10 cellular contexts compared by ENCODE assay signal in the genomic region with DNA sequence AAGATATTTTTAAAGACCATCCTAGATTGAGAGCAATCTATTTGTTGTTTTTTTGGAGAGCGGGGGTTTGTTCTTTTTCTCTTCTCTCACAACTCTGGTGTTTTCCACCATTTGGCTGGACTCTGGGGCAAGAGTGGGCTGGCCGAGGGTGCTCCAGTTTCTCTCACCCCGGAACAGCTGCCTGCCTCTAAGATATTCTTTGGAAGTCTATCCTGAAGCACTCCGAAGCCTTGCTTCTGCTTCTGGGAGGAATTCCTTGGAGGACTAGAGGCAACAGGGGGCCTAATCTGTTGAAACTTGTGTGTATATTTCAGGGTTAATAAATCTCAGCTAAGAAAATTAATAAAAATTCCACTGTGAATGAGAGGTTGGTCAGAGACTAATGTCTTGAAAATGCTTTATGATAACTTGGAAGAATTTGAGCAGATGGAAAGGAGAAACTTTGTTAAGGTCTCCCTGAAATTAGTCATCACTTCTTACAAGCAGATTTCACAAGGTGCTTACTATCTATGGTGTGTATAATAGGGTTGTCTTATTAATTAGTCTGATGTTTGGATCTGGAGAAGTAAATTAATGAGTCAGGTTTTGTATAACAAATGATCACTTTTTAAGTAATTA. TPM values are rescaled to one million over a fixed set of nuclear protein-coding genes. Genes with fewer than 3 reads are reported as not detected.
DNase-seq lines count a peak whose midpoint lies in the region; ATAC-seq and TF ChIP-seq lines count a peak whose summit lies in the region.
"Had no signal": no experiment of that assay in that cellular context is flagged by ENCODE, and none has a peak within 500 bp of the region (broad histone marks: within the 10 kb centered on the region; RNA-seq: fewer than 3 reads in every experiment).

No MANE protein-coding gene starts in this region.

- peaks cover 3% of the 10 kb centered on the region for H3K36me3 Mint-ChIP-seq in activated naive CD8-positive, alpha-beta T cell
- H3K36me3 Mint-ChIP-seq in type B pancreatic cell, result peaks cover 4% of the 10 kb centered on the region

- no peaks in the 10 kb centered on the region for H3K27me3 Mint-ChIP-seq in activated naive CD8-positive, alpha-beta T cell
- no peaks in the 10 kb centered on the region for H3K27me3 Mint-ChIP-seq in type B pancreatic cell

- TF ChIP-seq CTCF in left ventricle myocardium inferior (IDR thresholded peaks at IDR 0.05; ENCODE audit: borderline replicate concordance) (no peak), heart right ventricle (IDR thresholded peaks at IDR 0.05) (no peak), type B pancreatic cell (conservative IDR thresholded peaks at IDR 0.05) (no peak), GM20000 (IDR thresholded peaks at IDR 0.05; ENCODE audit: extremely low read depth, missing control alignments) (no peak)

- H3K27ac Mint-ChIP-seq in activated naive CD8-positive, alpha-beta T cell, result peak overlapping the region; percentile 75
- H3K27ac Mint-ChIP-seq in type B pancreatic cell, result no peak overlapping the region

- H3K36me3 ChIP-seq in left ventricle myocardium inferior (no peaks in the 10 kb centered on the region), heart right ventricle (no peaks in the 10 kb centered on the region)
- H3K36me3 ChIP-seq: right atrium auricular region had no signal

- peaks cover 77% of the 10 kb centered on the region for H3K4me1 Mint-ChIP-seq in activated naive CD8-positive, alpha-beta T cell (ENCODE audit: low read depth)
- H3K4me1 Mint-ChIP-seq in type B pancreatic cell (ENCODE audit: unreplicated experiment), result peaks cover 59% of the 10 kb centered on the region

- WGBS in heart right ventricle, 2 donors, result 83 to 84% methylated on average over 4 of the region's 4 CpGs

- no peak overlapping the region for H3K27ac ChIP-seq in left ventricle myocardium inferior (replicated peaks)
- peak overlapping the region in 2 of 10 donors; percentile 17 to 33 for H3K27ac ChIP-seq in heart right ventricle
- H3K27ac ChIP-seq: right atrium auricular region had no signal

- H3K9me3 Mint-ChIP-seq in activated naive CD8-positive, alpha-beta T cell (ENCODE audit: low read depth), result no peaks in the 10 kb centered on the region
- H3K9me3 Mint-ChIP-seq in type B pancreatic cell, result no peaks in the 10 kb centered on the region

- H3K4me3 ChIP-seq in left ventricle myocardium inferior, result peak overlapping the region; percentile 18
- peak overlapping the region in 1 of 10 donors; percentile 7 for H3K4me3 ChIP-seq in heart right ventricle
- H3K4me3 ChIP-seq: right atrium auricular region had no signal

- no peak for DNase-seq in left ventricle myocardium inferior
- no peak for DNase-seq in heart right ventricle
- DNase-seq in kidney tubule cell (ENCODE audit: low spot score), result peak; percentile 21
- DNase-seq in type B pancreatic cell (ENCODE audit: extremely low spot score, unreplicated experiment), result no peak
- DNase-seq in stimulated activated CD4-positive, alpha-beta T cell treated with anti-CD3 and anti-CD28 coated beads, Interleukin-15, amount 100 ng/mL, for 24 hours, result no peak
- no peak for DNase-seq in GM20000 (ENCODE audit: low spot score)
- DNase-seq in NCI-H526 (lab: John Stamatoyannopoulos, UW), result no peak
- DNase-seq: Caco-2 had no signal

- intact Hi-C loops in left ventricle myocardium inferior (cut with micrococcal nuclease), result no loop called here
- intact Hi-C loops in heart right ventricle (cut with DNase I), result loop anchor here in 4 of 10 donors (10.0 kb wide), 4 partner anchors 61 to 931 kb away; no protein-coding TSS in a partner anchor

- H3K27me3 ChIP-seq in left ventricle myocardium inferior (ENCODE audit: low read depth) (no peaks in the 10 kb centered on the region), heart right ventricle (no peaks in the 10 kb centered on the region)
- H3K27me3 ChIP-seq: right atrium auricular region had no signal

- no peak for ATAC-seq in heart right ventricle

- peaks cover 60% of the 10 kb centered on the region for H3K4me1 ChIP-seq in left ventricle myocardium inferior
- H3K4me1 ChIP-seq in heart right ventricle, result peaks cover 0 to 64% (median 37%) of the 10 kb centered on the region in 9 donors

- H3K9me3 ChIP-seq in left ventricle myocardium inferior (replicated peaks) (peaks cover 2% of the 10 kb centered on the region), heart right ventricle (peaks cover 0 to 1% (median 0%) of the 10 kb centered on the region in 11 donors)
- H3K9me3 ChIP-seq: Caco-2, right atrium auricular region had no signal

- peak overlapping the region; percentile 93 for H3K4me3 Mint-ChIP-seq in activated naive CD8-positive, alpha-beta T cell
- peak overlapping the region; percentile 16 for H3K4me3 Mint-ChIP-seq in type B pancreatic cell

RNA-seq across cellular contexts. Expression of a gene that starts 3.9 kb away (rescaled TPM):
- total RNA-seq in left ventricle myocardium inferior (9.2 TPM), heart right ventricle (10 to 100 TPM in 1 of 10 donors, 1 to 10 TPM in 9; 5.4 to 16.1 (median 7.0) TPM), type B pancreatic cell (ENCODE audit: low replicate concordance) (47.9 and 62.8 TPM in 2 replicates)
- 1 to 10 TPM; 2.9 to 3.9 TPM for polyA plus RNA-seq in heart right ventricle
